ENCODE assay signal across 8 cellular contexts in the genomic region with DNA sequence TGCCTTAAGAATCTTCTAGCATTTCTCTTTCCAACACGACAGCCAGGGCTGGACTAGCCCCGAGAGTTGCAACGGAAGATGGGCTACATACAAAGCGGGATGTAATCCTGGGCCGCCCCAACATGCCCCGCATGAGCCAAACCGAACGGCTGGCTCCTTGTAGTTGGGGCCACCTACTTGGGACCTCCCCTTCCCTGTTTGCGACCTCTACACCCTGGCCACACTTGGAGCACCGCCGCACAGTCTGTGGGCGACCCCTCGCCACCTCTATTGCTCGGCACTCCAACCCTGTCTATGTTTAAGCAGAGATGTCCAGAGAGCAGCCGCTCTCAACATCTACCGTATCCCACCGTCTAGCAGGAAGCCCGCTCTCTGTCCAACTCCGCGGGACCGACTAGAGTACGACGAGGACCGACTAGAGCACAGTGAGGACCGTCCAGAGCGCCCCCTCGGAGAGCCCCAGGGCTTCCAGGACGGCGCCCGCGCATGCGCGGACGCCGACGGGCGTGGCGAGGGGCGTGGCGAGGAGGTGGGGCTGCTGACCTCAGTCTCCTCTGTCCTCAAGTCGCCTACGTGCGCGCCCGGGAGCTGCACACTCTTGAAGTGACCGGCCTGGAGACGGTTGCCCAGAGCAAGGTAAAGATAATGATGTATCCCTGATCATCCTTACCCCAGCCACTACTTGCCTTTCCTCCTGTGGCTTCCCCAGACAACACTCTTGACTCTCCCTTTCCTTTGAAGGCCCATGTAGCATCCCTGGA. TPM values are rescaled to one million over a fixed set of nuclear protein-coding genes. Genes with fewer than 3 reads are reported as not detected.
DNase-seq lines count a peak whose midpoint lies in the region; ATAC-seq and TF ChIP-seq lines count a peak whose summit lies in the region.

No MANE protein-coding gene starts in this region.

- H3K27ac ChIP-seq in esophagus (ENCODE audit: low read depth in 2 of 2, low read length in 1 of 2) = peak overlapping the region; percentile 88 to 92

- H3K9me3 ChIP-seq in BE2C = no peaks in the 10 kb centered on the region
- H3K9me3 ChIP-seq in esophagus (ENCODE audit: control insufficient read depth in 2 of 2, insufficient read depth in 1 of 2, low read depth in 1 of 2, low read length in 1 of 2) = no peaks in the 10 kb centered on the region

- H3K27me3 ChIP-seq in BE2C (no peaks in the 10 kb centered on the region), esophagus (ENCODE audit: control insufficient read depth in 1 of 2, insufficient read depth in 2 of 2, low read length in 2 of 2) (no peaks in the 10 kb centered on the region)

- no peaks in the 10 kb centered on the region for H3K4me1 ChIP-seq in BE2C
- H3K4me1 ChIP-seq in esophagus (ENCODE audit: control insufficient read depth in 2 of 2, insufficient read depth in 2 of 2, low read length in 1 of 2) = peaks cover 0 to 10% of the 10 kb centered on the region in 2 donors

- peak overlapping the region; percentile 44 for H3K4me3 ChIP-seq in BE2C (ENCODE audit: low read depth, low read length)
- peak overlapping the region; percentile 42 to 58 for H3K4me3 ChIP-seq in esophagus (ENCODE audit: low read depth in 1 of 2, low read length in 2 of 2)

- TF ChIP-seq CTCF in BE2C (IDR thresholded peaks at IDR 0.05; ENCODE audit: low read depth, low read length) = no peak

- WGBS in esophagus, 2 donors = 2 to 3% methylated on average over 47 of the region's 47 CpGs

- peak; percentile 89 for ATAC-seq in GM18909 (IDR thresholded peaks at IDR 0.05; ENCODE audit: poor library complexity, unreplicated experiment)
- peak; percentile 88 for ATAC-seq in HG03354 (IDR thresholded peaks at IDR 0.05; ENCODE audit: poor library complexity, severe bottlenecking, unreplicated experiment)

- H3K36me3 ChIP-seq in BE2C (no peaks in the 10 kb centered on the region), esophagus (ENCODE audit: control insufficient read depth in 2 of 2, insufficient read depth in 2 of 2, low read length in 1 of 2) (no peaks in the 10 kb centered on the region)

- DNase-seq in BE2C = peak; percentile 73
- peak; percentile 83 for DNase-seq in NOMO-1 treated with DMSO at 0.1 percent for 48 hours (lab: John Stamatoyannopoulos, UW; ENCODE audit: unreplicated experiment)
- DNase-seq in activated T-cell treated with anti-CD3 and anti-CD28 coated beads for 48 hours (ENCODE audit: low read depth) = peak; percentile 86
- peak; percentile 67 for DNase-seq in myocyte (ENCODE audit: low read depth)
- DNase-seq in stimulated activated CD8-positive, alpha-beta memory T cell treated with anti-CD3 and anti-CD28 coated beads, Interleukin-7, amount 100 ng/mL, for 48 hours (ENCODE audit: extremely low read depth in 1 of 2, low read depth in 1 of 2) = peak; percentile 73 to 77

RNA-seq across cellular contexts. Expression of a gene that starts 32.3 kb away (rescaled TPM):
- polyA plus RNA-seq in BE2C (2012; ENCODE audit: insufficient read depth, insufficient read length, low read depth) = 301 TPM
- polyA plus RNA-seq in esophagus = 1,000 to 10,000 TPM in 1 of 2 donors, 100 to 1,000 TPM in 1; 536 to 1,203 TPM
- total RNA-seq in myocyte = 109 and 172 TPM in 2 replicates
- 542 TPM for polyA plus RNA-seq in myocyte (2012)

RNA-seq across cellular contexts. Expression of a gene that starts 44.0 kb away (rescaled TPM):
- 273 TPM for polyA plus RNA-seq in BE2C (2012; ENCODE audit: insufficient read depth, insufficient read length, low read depth)
- 1,000 to 10,000 TPM in 1 of 2 donors, 10 to 100 TPM in 1; 94.9 to 1,950 TPM for polyA plus RNA-seq in esophagus
- total RNA-seq in myocyte = 5,859 and 8,069 TPM in 2 replicates
- polyA plus RNA-seq in myocyte (2012) = 1,663 TPM

Comparison
In these comparisons a context has a peak if more than half of its experiments do, and no peak if none do; other contexts are left out.
1. Peak in every context shown above with its lines: DNase-seq, ATAC-seq, H3K4me3 ChIP-seq and H3K27ac ChIP-seq.